8 cellular contexts compared by ENCODE assay signal in the genomic region with DNA sequence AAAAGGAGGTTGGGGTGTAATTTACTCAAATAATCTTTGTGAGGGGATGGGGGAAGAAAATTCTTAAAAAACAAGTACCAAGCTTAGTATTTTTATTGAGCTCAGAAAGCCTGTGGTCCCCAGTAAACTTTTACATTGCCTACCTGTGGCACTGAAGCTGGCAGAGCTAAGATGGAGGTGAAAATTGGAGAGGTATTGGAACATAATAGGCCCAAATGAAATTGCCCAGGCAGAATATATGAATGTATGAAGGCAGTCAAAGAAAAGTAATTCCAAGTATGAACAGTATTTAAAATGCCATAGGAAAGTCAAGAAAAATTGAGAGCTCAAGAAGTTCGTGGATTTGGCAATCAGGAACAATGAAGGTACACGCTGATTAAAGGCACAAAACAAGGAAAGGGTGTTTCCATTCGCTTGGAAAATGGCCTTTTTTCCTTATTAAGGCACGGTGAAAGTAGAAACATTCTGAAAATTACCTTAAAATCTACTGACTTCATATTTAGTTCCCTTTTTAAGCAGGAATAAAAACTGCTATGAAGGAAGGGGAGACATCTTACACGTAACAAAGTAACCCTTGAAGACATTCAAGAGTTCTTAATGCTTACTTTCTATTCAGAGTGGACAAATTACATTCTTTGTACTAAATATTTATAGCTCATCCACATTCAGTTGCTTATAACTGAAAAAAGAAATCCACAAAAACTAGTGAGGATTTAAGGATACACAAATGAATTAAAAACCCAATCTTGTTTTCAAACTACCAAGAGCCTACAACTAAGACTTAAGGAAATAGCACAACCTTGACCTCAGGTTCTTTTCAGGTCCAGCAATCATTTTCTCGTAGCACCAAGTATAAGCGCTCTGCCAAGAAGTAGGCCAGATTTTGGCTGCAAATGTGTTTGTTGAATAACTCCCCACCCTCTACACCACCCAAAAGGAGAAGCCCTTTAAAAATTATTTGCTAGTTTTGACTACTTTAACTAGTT. TPM values are rescaled to one million over a fixed set of nuclear protein-coding genes. Genes with fewer than 3 reads are reported as not detected.
DNase-seq lines count a peak whose midpoint lies in the region; ATAC-seq and TF ChIP-seq lines count a peak whose summit lies in the region.

No MANE protein-coding gene starts in this region.

- H2BK15ac ChIP-seq in neuronal stem cell (ENCODE audit: low read length), result no peak overlapping the region

- POLR2A ChIA-PET in Panc1 (lab: Charles Lee), result interaction anchor here (0.9 to 1.5 kb wide), 2 partner anchors 9 to 27 kb away, joined by 3 to 4 read pairs; no protein-coding TSS in a partner anchor

- TF ChIP-seq CTCF in Panc1 (IDR thresholded peaks at IDR 0.05), result no peak

- intact Hi-C loops in Panc1 (cut with micrococcal nuclease; ENCODE audit: unreplicated experiment), result no loop called here

- H3K23ac ChIP-seq in neuronal stem cell (ENCODE audit: low read depth, low read length, poor library complexity), result no peak overlapping the region

- no peak overlapping the region for H2BK12ac ChIP-seq in neuronal stem cell (ENCODE audit: low read length)

- peaks cover 3% of the 10 kb centered on the region for H3K79me1 ChIP-seq in neuronal stem cell (ENCODE audit: low read depth, low read length)

- H3K4me3 ChIP-seq in Panc1 (ENCODE audit: low read depth in 2 of 2, low read length in 2 of 2) (peak overlapping the region; percentile 92 to 93), neuronal stem cell (ENCODE audit: low read length in 2 of 2) (peak overlapping the region; percentile 71 to 91)

- H3K18ac ChIP-seq in neuronal stem cell (ENCODE audit: low read length), result no peak overlapping the region

- BruUV-seq in Panc1 (replicated peaks; lab: Mats Ljungman, UMichigan), result no TSS peak

- H3K4me1 ChIP-seq in Panc1 (ENCODE audit: control insufficient read depth, insufficient read depth, low read length) (peaks cover 29% of the 10 kb centered on the region), neuronal stem cell (ENCODE audit: control insufficient read depth in 2 of 2, insufficient read depth in 1 of 2, low read depth in 1 of 2, low read length in 2 of 2) (peaks cover 1 to 3% of the 10 kb centered on the region in 2 donors)

- H3K27ac ChIP-seq in Panc1 (ENCODE audit: low read length) (peak overlapping the region; percentile 100), epithelial cell of prostate (peak overlapping the region; percentile 99), neuronal stem cell (replicated peaks; ENCODE audit: low read length) (no peak overlapping the region)

- no peak overlapping the region for H3K4ac ChIP-seq in neuronal stem cell (ENCODE audit: low read length)

- peaks cover 18% of the 10 kb centered on the region for H3K36me3 ChIP-seq in Panc1 (ENCODE audit: control insufficient read depth, insufficient read depth, low read length)
- peaks cover 0 to 52% of the 10 kb centered on the region in 2 donors for H3K36me3 ChIP-seq in neuronal stem cell (replicated peaks in 1 of 2; ENCODE audit: control insufficient read depth in 2 of 2, insufficient read depth in 2 of 2, low read length in 2 of 2)

- CTCF ChIA-PET in Panc1 (lab: Charles Lee), result no interaction called here

- H2BK5ac ChIP-seq in neuronal stem cell (ENCODE audit: low read length), result no peak overlapping the region

- no peak overlapping the region for H4K91ac ChIP-seq in neuronal stem cell (ENCODE audit: low read depth, low read length, poor library complexity)

- H3K27me3 ChIP-seq in Panc1 (ENCODE audit: control insufficient read depth, insufficient read depth, low read length) (no peaks in the 10 kb centered on the region), neuronal stem cell (ENCODE audit: control insufficient read depth in 3 of 3, insufficient read depth in 3 of 3, low read depth in 1 of 3, low read length in 3 of 3) (no peaks in the 10 kb centered on the region)

- H2AK5ac ChIP-seq in neuronal stem cell (ENCODE audit: low read depth, low read length), result no peak overlapping the region

- ATAC-seq in Panc1, result no peak
- ATAC-seq in left lobe of liver, result no peak

- no CpG with 5 or more reads among the region's 7 CpGs for WGBS in neuronal stem cell (ENCODE audit: extremely low coverage in 2 of 2, insufficient read length in 2 of 2, insufficient replicate concordance in 1 of 2), 2 donors

- H3K9ac ChIP-seq in neuronal stem cell (ENCODE audit: low read depth, low read length, poor library complexity), result no peak overlapping the region

- in situ Hi-C loops in G401 (cut with HindIII; ENCODE audit: low sequenced_read_pairs), result no loop called here
- in situ Hi-C loops in Panc1 (cut with HindIII; ENCODE audit: low pct_unique_long_range_greater_than_20kb, low sequenced_read_pairs), result no loop called here

- no peak overlapping the region for H3K14ac ChIP-seq in neuronal stem cell (ENCODE audit: low read length)

- H2BK120ac ChIP-seq in neuronal stem cell (ENCODE audit: low read depth, low read length), result no peak overlapping the region

- H2AFZ ChIP-seq in neuronal stem cell (ENCODE audit: low read length), result no peak overlapping the region

- DNase-seq in G401 (ENCODE audit: low spot score) (peak; percentile 61), Panc1 (ENCODE audit: low read depth, low spot score) (no peak), epithelial cell of prostate (ENCODE audit: low read depth, low spot score) (no peak), neuronal stem cell (ENCODE audit: low spot score) (no peak), left lobe of liver (ENCODE audit: low spot score) (no peak), NCI-H146 treated with DMSO at 0.1 percent for 48 hours (lab: John Stamatoyannopoulos, UW; ENCODE audit: unreplicated experiment) (no peak), cerebellum (ENCODE audit: low spot score) (no peak), 8988T (no peak)

- peak overlapping the region; percentile 60 for H3K4me2 ChIP-seq in neuronal stem cell (ENCODE audit: insufficient read depth, low read length, poor library complexity, severe bottlenecking)

- H3K9me3 ChIP-seq in Panc1 (ENCODE audit: control insufficient read depth, insufficient read depth, low read depth, low read length), result no peaks in the 10 kb centered on the region
- peaks cover 0 to 4% of the 10 kb centered on the region in 2 donors for H3K9me3 ChIP-seq in neuronal stem cell (replicated peaks in 1 of 2; ENCODE audit: control insufficient read depth in 2 of 2, insufficient read depth in 1 of 2, low read depth in 1 of 2, low read length in 2 of 2)

- H4K8ac ChIP-seq in neuronal stem cell (ENCODE audit: low read depth, low read length), result no peak overlapping the region

RNA-seq across cellular contexts. Expression of gene KMT2E, which starts 3.2 kb away (rescaled TPM):
- total RNA-seq in G401 (2014; rRNA removed; shearing (Covaris generic)), result 15.3 and 29.9 TPM in 2 replicates
- total RNA-seq in Panc1 (2021; ENCODE audit: unreplicated experiment) (51.4 TPM), left lobe of liver (22.9 TPM), cerebellum (247 TPM)
- 20.9 TPM for polyA plus RNA-seq in Panc1 (2012; ENCODE audit: insufficient read length)
- 55.8 TPM for polyA plus RNA-seq in neuronal stem cell (2013, experiment 1 of 2)
- polyA plus RNA-seq in neuronal stem cell (2013, experiment 2 of 2), result 60.0 TPM
